In genomic region chr9:21551401-21551800, GRCh38 we compare ENCODE assay signal across 26 cellular contexts.
DNase-seq lines count a peak whose midpoint lies in the region; ATAC-seq, FAIRE-seq and TF ChIP-seq lines count a peak whose summit lies in the region.
"Had no signal": no experiment of that assay in that cellular context is flagged by ENCODE, and none has a peak within 500 bp of the region (broad histone marks: within the 10 kb centered on the region; RNA-seq: fewer than 3 reads in every experiment).

No MANE protein-coding gene starts in this region.

- FAIRE-seq in endothelial cell of umbilical vein (lab: Jason Lieb, UNC) (no peak), small intestine (lab: Jason Lieb, UNC) (no peak)

- BruUV-seq in PC-3 (replicated peaks; lab: Mats Ljungman, UMichigan) (no TSS peak), endothelial cell of umbilical vein (replicated peaks; lab: Mats Ljungman, UMichigan) (no TSS peak)

- 43 to 57% (median 50%) methylated on average over 2 of the region's 2 CpGs for WGBS in small intestine, 3 donors

- H3K4me2 ChIP-seq in GM23338 (peak overlapping the region; percentile 69), PC-3 (ENCODE audit: low read length) (peak overlapping the region; percentile 92), endothelial cell of umbilical vein (ENCODE audit: insufficient read depth, low read length) (peak overlapping the region; percentile 43)
- H3K4me2 ChIP-seq: SK-N-SH had no signal

- no peak overlapping the region for H3K27ac Mint-ChIP-seq in GM23338
- H3K27ac Mint-ChIP-seq in activated T-cell treated with anti-CD3 and anti-CD28 coated beads, Interleukin-2, amount 50 U/mL, for 24 hours, result no peak overlapping the region
- H3K27ac Mint-ChIP-seq: activated CD4-positive, alpha-beta T cell treated with anti-CD3 and anti-CD28 coated beads, Interleukin-2, amount 10 ng/mL, durations not matched to agents 24 days and 14 days; activated naive CD4-positive, alpha-beta T cell treated with anti-CD3 and anti-CD28 coated beads, Interleukin-2, amount 50 U/mL, for 72 hours; CD4-positive, CD25-positive, alpha-beta regulatory T cell; stimulated activated memory B cell treated with anti-CD40 and anti-IgM and Interleukin-4, amounts not matched to agents 10 μg/mL and 1 μg/mL and 100 μg/mL, for 72 hours had no signal

- peaks cover 73% of the 10 kb centered on the region for H3K79me2 ChIP-seq in GM23338 (replicated peaks; ENCODE audit: insufficient read depth)
- peaks cover 100% of the 10 kb centered on the region for H3K79me2 ChIP-seq in PC-3 (ENCODE audit: low read length)
- peaks cover 95% of the 10 kb centered on the region for H3K79me2 ChIP-seq in endothelial cell of umbilical vein (ENCODE audit: control insufficient read depth, insufficient read depth, low read length)

- CTCF ChIA-PET in PC-3 (lab: Charles Lee), result no interaction called here
- CTCF ChIA-PET in endothelial cell of umbilical vein (lab: Charles Lee), result interaction anchor here (0.8 to 5.2 kb wide), 2 partner anchors 25 to 85 kb away, joined by 3 to 27 read pairs; no protein-coding TSS in a partner anchor

- no peaks in the 10 kb centered on the region for H3F3A ChIP-seq in GM23338 (replicated peaks; ENCODE audit: low read depth)
- peaks cover 6% of the 10 kb centered on the region for H3F3A ChIP-seq in PC-3 (ENCODE audit: low read length, unreplicated experiment)

- H3K9me3 Mint-ChIP-seq in GM23338, result no peaks in the 10 kb centered on the region
- no peaks in the 10 kb centered on the region for H3K9me3 Mint-ChIP-seq in activated T-cell treated with anti-CD3 and anti-CD28 coated beads, Interleukin-2, amount 50 U/mL, for 24 hours
- H3K9me3 Mint-ChIP-seq: activated CD4-positive, alpha-beta T cell treated with anti-CD3 and anti-CD28 coated beads, Interleukin-2, amount 10 ng/mL, durations not matched to agents 24 days and 14 days; activated naive CD4-positive, alpha-beta T cell treated with anti-CD3 and anti-CD28 coated beads, Interleukin-2, amount 50 U/mL, for 72 hours; CD4-positive, CD25-positive, alpha-beta regulatory T cell; central memory CD8-positive, alpha-beta T cell; stimulated activated memory B cell treated with anti-CD40 and anti-IgM and Interleukin-4, amounts not matched to agents 10 μg/mL and 1 μg/mL and 100 μg/mL, for 72 hours had no signal

- peaks cover 55% of the 10 kb centered on the region for H3K4me1 Mint-ChIP-seq in GM23338
- H3K4me1 Mint-ChIP-seq in activated T-cell treated with anti-CD3 and anti-CD28 coated beads, Interleukin-2, amount 50 U/mL, for 24 hours (ENCODE audit: low read depth), result peaks cover 41% of the 10 kb centered on the region
- H3K4me1 Mint-ChIP-seq: CD4-positive, CD25-positive, alpha-beta regulatory T cell; central memory CD8-positive, alpha-beta T cell; stimulated activated memory B cell treated with anti-CD40 and anti-IgM and Interleukin-4, amounts not matched to agents 10 μg/mL and 1 μg/mL and 100 μg/mL, for 72 hours had no signal

- H2AFZ ChIP-seq in GM23338, result no peak overlapping the region
- no peak overlapping the region for H2AFZ ChIP-seq in PC-3 (ENCODE audit: low read length)
- H2AFZ ChIP-seq in endothelial cell of umbilical vein (ENCODE audit: low read depth, low read length), result no peak overlapping the region

- intact Hi-C loops in PC-3 (cut with micrococcal nuclease) (loop anchor here (10.0 kb wide), 1 partner anchor 87 kb away; no protein-coding TSS in a partner anchor), endothelial cell of umbilical vein (cut with micrococcal nuclease) (no loop called here)

- no peak overlapping the region for H3K4me3 ChIP-seq in GM23338
- H3K4me3 ChIP-seq in PC-3 (ENCODE audit: low read length), result peak overlapping the region; percentile 96; the same call in 1 of the 2 replicates
- H3K4me3 ChIP-seq in endothelial cell of umbilical vein (replicated peaks in 1 of 3; ENCODE audit: insufficient read depth in 1 of 3, low read depth in 1 of 3, low read length in 3 of 3), result no peak overlapping the region
- H3K4me3 ChIP-seq in small intestine (ENCODE audit: low read depth in 1 of 2, low read length in 2 of 2), result no peak overlapping the region
- H3K4me3 ChIP-seq: ascending aorta, dorsolateral prefrontal cortex, skin epidermis, thoracic aorta, vagina had no signal

- no peak for TF ChIP-seq CTCF in GM23338 (conservative IDR thresholded peaks at IDR 0.05; ENCODE audit: low read depth in 2 of 2)
- TF ChIP-seq CTCF in PC-3 (conservative IDR thresholded peaks at IDR 0.05; ENCODE audit: low read depth, low read length), result no peak
- TF ChIP-seq CTCF in endothelial cell of umbilical vein (IDR thresholded peaks at IDR 0.05; ENCODE audit: extremely low read depth in 1 of 2, insufficient read depth in 1 of 2, low read depth in 1 of 2, low read length in 2 of 2), result no peak

- H3K36me3 ChIP-seq in GM23338 (ENCODE audit: insufficient read depth) (no peaks in the 10 kb centered on the region), PC-3 (ENCODE audit: low read depth, low read length) (peaks cover 68% of the 10 kb centered on the region), endothelial cell of umbilical vein (ENCODE audit: control insufficient read depth in 2 of 2, extremely low read depth in 1 of 2, insufficient read depth in 2 of 2, low read length in 2 of 2) (no peaks in the 10 kb centered on the region), small intestine (ENCODE audit: control insufficient read depth in 2 of 2, insufficient read depth in 2 of 2, low read length in 2 of 2) (no peaks in the 10 kb centered on the region)
- H3K36me3 ChIP-seq: ascending aorta, thoracic aorta, vagina had no signal

- no peaks in the 10 kb centered on the region for H3K9me2 ChIP-seq in GM23338 (ENCODE audit: insufficient read depth)
- no peaks in the 10 kb centered on the region for H3K9me2 ChIP-seq in PC-3 (replicated peaks; ENCODE audit: low read length)
- H3K9me2 ChIP-seq: SK-N-SH had no signal

- H3K9me1 ChIP-seq in endothelial cell of umbilical vein (replicated peaks; ENCODE audit: control insufficient read depth, extremely low read depth, insufficient read depth, low read length), result no peaks in the 10 kb centered on the region

- H3K4me1 ChIP-seq in GM23338 (ENCODE audit: insufficient read depth), result peaks cover 67% of the 10 kb centered on the region
- H3K4me1 ChIP-seq in PC-3 (ENCODE audit: insufficient read depth, low read length), result peaks cover 70% of the 10 kb centered on the region
- H3K4me1 ChIP-seq in endothelial cell of umbilical vein (ENCODE audit: control insufficient read depth, extremely low read depth, insufficient read depth, low read length), result peaks cover 81% of the 10 kb centered on the region
- peaks cover 5 to 9% of the 10 kb centered on the region in 2 donors for H3K4me1 ChIP-seq in small intestine (ENCODE audit: control insufficient read depth in 2 of 2, insufficient read depth in 1 of 2, low read depth in 1 of 2, low read length in 1 of 2)

- DNase-seq in GM23338 (ENCODE audit: low spot score), result no peak
- no peak for DNase-seq in PC-3
- DNase-seq in endothelial cell of umbilical vein (ENCODE audit: low read depth, low spot score), result peak; percentile 46
- peak; percentile 68 for DNase-seq in small intestine
- DNase-seq in activated T-cell treated with anti-CD3 and anti-CD28 coated beads, Interleukin-2, amount 50 U/mL, for 24 hours, result no peak
- DNase-seq in HuH-7 (ENCODE audit: low spot score), result no peak
- DNase-seq: activated CD4-positive, alpha-beta T cell treated with anti-CD3 and anti-CD28 coated beads, Interleukin-2, amount 10 ng/mL, durations not matched to agents 24 days and 14 days; CD4-positive, CD25-positive, alpha-beta regulatory T cell; DMS 273 treated with DMSO at 0.1 percent for 48 hours; dorsolateral prefrontal cortex; foreskin melanocyte; GOT3; mesendoderm; NCI-H146; NCI-H510A treated with DMSO at 0.1 percent for 48 hours; SK-N-SH; stimulated activated CD4-positive, alpha-beta T cell treated with anti-CD3 and anti-CD28 coated beads, Interleukin-2, amount 100 ng/mL, for 48 hours had no signal

- ATAC-seq in GM23338, result peak; percentile 37; the same call in 2 of the 3 replicates
- ATAC-seq in PC-3, result peak; percentile 5; the same call in 1 of the 2 replicates
- no peak for ATAC-seq in HG02623 (IDR thresholded peaks at IDR 0.05; ENCODE audit: unreplicated experiment)
- ATAC-seq: activated naive CD4-positive, alpha-beta T cell treated with anti-CD3 and anti-CD28 coated beads, Interleukin-2, amount 50 U/mL, for 72 hours; stimulated activated memory B cell treated with anti-CD40 and anti-IgM and Interleukin-4, amounts not matched to agents 10 μg/mL and 1 μg/mL and 100 μg/mL, for 72 hours had no signal

- no peaks in the 10 kb centered on the region for H3K9me3 ChIP-seq in PC-3 (ENCODE audit: low read length)
- H3K9me3 ChIP-seq in endothelial cell of umbilical vein (replicated peaks; ENCODE audit: control insufficient read depth, insufficient read depth, low read length), result no peaks in the 10 kb centered on the region
- H3K9me3 ChIP-seq in small intestine (ENCODE audit: control insufficient read depth, low read depth), result no peaks in the 10 kb centered on the region
- H3K9me3 ChIP-seq: ascending aorta, SK-N-SH, thoracic aorta, vagina had no signal

- H3K27ac ChIP-seq in GM23338 (ENCODE audit: low read depth) (no peak overlapping the region; the same call in 1 of the 2 replicates), PC-3 (ENCODE audit: low read length) (peak overlapping the region; percentile 97), endothelial cell of umbilical vein (ENCODE audit: insufficient read depth, low read depth, low read length) (peak overlapping the region; percentile 4), small intestine (ENCODE audit: low read depth in 1 of 2, low read length in 1 of 2) (no peak overlapping the region)
- H3K27ac ChIP-seq: ascending aorta, dorsolateral prefrontal cortex, RWPE1, thoracic aorta, vagina had no signal

- H3K27me3 ChIP-seq in GM23338 (ENCODE audit: insufficient read depth), result no peaks in the 10 kb centered on the region
- H3K27me3 ChIP-seq in PC-3 (ENCODE audit: low read length), result no peaks in the 10 kb centered on the region
- no peaks in the 10 kb centered on the region for H3K27me3 ChIP-seq in endothelial cell of umbilical vein (ENCODE audit: control insufficient read depth in 2 of 2, insufficient read depth in 2 of 2, low read length in 2 of 2)
- peaks cover 0 to 3% of the 10 kb centered on the region in 2 donors for H3K27me3 ChIP-seq in small intestine (ENCODE audit: control insufficient read depth in 2 of 2, insufficient read depth in 2 of 2, low read length in 2 of 2)
- H3K27me3 ChIP-seq: ascending aorta, vagina had no signal

- H4K20me1 ChIP-seq in GM23338 (replicated peaks; ENCODE audit: insufficient read depth) (no peaks in the 10 kb centered on the region), PC-3 (ENCODE audit: low read length) (peaks cover 38% of the 10 kb centered on the region), endothelial cell of umbilical vein (replicated peaks; ENCODE audit: control insufficient read depth, extremely low read depth, insufficient read depth, low read length) (no peaks in the 10 kb centered on the region)

- no peak for TF ChIP-seq POLR2A in endothelial cell of umbilical vein (IDR thresholded peaks at IDR 0.05; ENCODE audit: low read depth, low read length)

- H3K9ac ChIP-seq in PC-3 (ENCODE audit: low read length), result peak overlapping the region; percentile 100
- no peak overlapping the region for H3K9ac ChIP-seq in endothelial cell of umbilical vein (replicated peaks; ENCODE audit: extremely low read depth, insufficient read depth, low read length)
- H3K9ac ChIP-seq: SK-N-SH had no signal

- H3K36me3 Mint-ChIP-seq in GM23338 (ENCODE audit: low read depth), result no peaks in the 10 kb centered on the region
- H3K36me3 Mint-ChIP-seq in activated T-cell treated with anti-CD3 and anti-CD28 coated beads, Interleukin-2, amount 50 U/mL, for 24 hours (ENCODE audit: low read depth), result peaks cover 2% of the 10 kb centered on the region
- H3K36me3 Mint-ChIP-seq: activated naive CD4-positive, alpha-beta T cell treated with anti-CD3 and anti-CD28 coated beads, Interleukin-2, amount 50 U/mL, for 72 hours; CD4-positive, CD25-positive, alpha-beta regulatory T cell; stimulated activated memory B cell treated with anti-CD40 and anti-IgM and Interleukin-4, amounts not matched to agents 10 μg/mL and 1 μg/mL and 100 μg/mL, for 72 hours had no signal

- no peaks in the 10 kb centered on the region for H3K27me3 Mint-ChIP-seq in GM23338 (ENCODE audit: insufficient read depth, low read depth, poor library complexity)
- peaks cover 10% of the 10 kb centered on the region for H3K27me3 Mint-ChIP-seq in activated T-cell treated with anti-CD3 and anti-CD28 coated beads, Interleukin-2, amount 50 U/mL, for 24 hours

- POLR2A ChIA-PET in PC-3 (lab: Charles Lee; ENCODE audit: unreplicated experiment), result interaction anchor here (0.6 kb wide), 1 partner anchor 599 kb away, joined by 3 read pairs; no protein-coding TSS in a partner anchor
- POLR2A ChIA-PET in endothelial cell of umbilical vein (lab: Charles Lee), result no interaction called here

- dilution Hi-C loops in endothelial cell of umbilical vein (cut with MboI; ENCODE audit: extremely low pct_ligation_motif_present, low sequenced_read_pairs), result loop anchor here (10.0 to 25.0 kb wide), 2 partner anchors 133 to 236 kb away; no protein-coding TSS in a partner anchor

- no peak overlapping the region for H3K4me3 Mint-ChIP-seq in GM23338
- H3K4me3 Mint-ChIP-seq in activated T-cell treated with anti-CD3 and anti-CD28 coated beads, Interleukin-2, amount 50 U/mL, for 24 hours, result no peak overlapping the region
- H3K4me3 Mint-ChIP-seq: activated CD4-positive, alpha-beta T cell treated with anti-CD3 and anti-CD28 coated beads, Interleukin-2, amount 10 ng/mL, durations not matched to agents 24 days and 14 days; CD4-positive, CD25-positive, alpha-beta regulatory T cell; central memory CD8-positive, alpha-beta T cell; stimulated activated memory B cell treated with anti-CD40 and anti-IgM and Interleukin-4, amounts not matched to agents 10 μg/mL and 1 μg/mL and 100 μg/mL, for 72 hours had no signal

Comparison
In these comparisons a context has a peak if more than half of its experiments do, and no peak if none do; other contexts are left out.
1. DNase-seq: peak in endothelial cell of umbilical vein (single experiment) and small intestine (single experiment); none in GM23338 (single experiment), PC-3 (single experiment), activated T-cell treated with anti-CD3 and anti-CD28 coated beads, Interleukin-2, amount 50 U/mL, for 24 hours (single experiment) and HuH-7 (single experiment).
2. H3K27ac ChIP-seq: peak in PC-3 (single experiment) and endothelial cell of umbilical vein (single experiment); none in GM23338 (single experiment) and small intestine (0 of 2).
3. Peak in every context shown above with its lines, with median percentiles within 50 percentile points of each other: H3K4me2 ChIP-seq.